8 cellular contexts compared by ENCODE assay signal in genomic region chr17:42436401-42436800, GRCh38. TPM values are rescaled to one million over a fixed set of nuclear protein-coding genes. Genes with fewer than 3 reads are reported as not detected.
A peak's percentile ranks its signal among the peaks of the same experiment; 100 is the strongest.
DNase-seq lines count a peak whose midpoint lies in the region; ATAC-seq, FAIRE-seq and TF ChIP-seq lines count a peak whose summit lies in the region.

No MANE protein-coding gene starts in this region.

- ATAC-seq in left ventricle myocardium superior = peak; percentile 96

- no peak for FAIRE-seq in kidney (lab: Jason Lieb, UNC)

- intact Hi-C loops in left ventricle myocardium superior (cut with micrococcal nuclease) = no loop called here
- intact Hi-C loops in kidney (cut with DNase I) = no loop called here

- DNase-seq in GM04503 (ENCODE audit: low read depth) (peak; percentile 97), astrocyte of the hippocampus (ENCODE audit: low read depth, low spot score) (peak; percentile 71), left ventricle myocardium superior (no peak), smooth muscle cell of the brain vasculature (ENCODE audit: low read depth, low spot score) (peak; percentile 89), T-helper 2 cell (no peak), kidney (no peak), NCI-H2227 treated with DMSO at 0.1 percent for 48 hours (lab: John Stamatoyannopoulos, UW) (no peak)
- DNase-seq in activated CD8-positive, alpha-beta memory T cell treated with anti-CD3 and anti-CD28 coated beads, Interleukin-2, amount 50 U/mL, for 4 hours = no peak

- no peaks in the 10 kb centered on the region for H3K36me3 ChIP-seq in kidney (ENCODE audit: control insufficient read depth in 1 of 2, insufficient read depth in 2 of 2, low read length in 2 of 2)

- no peak overlapping the region for H3K9ac ChIP-seq in kidney (ENCODE audit: low read length in 2 of 2)

- no peak for TF ChIP-seq CTCF in kidney (IDR thresholded peaks at IDR 0.05; ENCODE audit: borderline replicate concordance, extremely low read depth, insufficient read depth)

- H3K27ac ChIP-seq in kidney (ENCODE audit: low read depth in 2 of 2, low read length in 2 of 2) = no peak overlapping the region

- H3K4me1 ChIP-seq in kidney (ENCODE audit: control insufficient read depth in 1 of 2, insufficient read depth in 1 of 2, low read depth in 1 of 2, low read length in 2 of 2) = peaks cover 0 to under 1% of the 10 kb centered on the region in 2 donors

- no peak overlapping the region for H3K4me3 ChIP-seq in kidney (ENCODE audit: low read length in 2 of 2)

- no peaks in the 10 kb centered on the region for H3K9me3 ChIP-seq in kidney (ENCODE audit: control insufficient read depth in 1 of 2, low read length in 2 of 2)

RNA-seq across cellular contexts. Expression of gene CAVIN1, which starts 13.3 kb away (rescaled TPM):
- total RNA-seq in left ventricle myocardium superior (216 TPM), kidney (204 TPM)
- polyA plus RNA-seq in kidney (ENCODE audit: insufficient read depth, low read depth, low replicate concordance) = 67.1 TPM

RNA-seq across cellular contexts. Expression of gene ATP6V0A1, which starts 22.3 kb away (rescaled TPM):
- 33.2 TPM for total RNA-seq in left ventricle myocardium superior
- total RNA-seq in kidney = 110 TPM
- polyA plus RNA-seq in kidney (ENCODE audit: insufficient read depth, low read depth, low replicate concordance) = 108 TPM

RNA-seq across cellular contexts. Expression of gene STAT3, which starts 48.2 kb away (rescaled TPM):
- 146 TPM for total RNA-seq in left ventricle myocardium superior
- total RNA-seq in kidney = 327 TPM
- polyA plus RNA-seq in kidney (ENCODE audit: insufficient read depth, low read depth, low replicate concordance) = 55.6 TPM

Comparison
In these comparisons a context has a peak if more than half of its experiments do, and no peak if none do; other contexts are left out.
1. DNase-seq: peak in GM04503 (single experiment), astrocyte of the hippocampus (single experiment) and smooth muscle cell of the brain vasculature (single experiment); none in left ventricle myocardium superior (single experiment), T-helper 2 cell (0 of 5), activated CD8-positive, alpha-beta memory T cell treated with anti-CD3 and anti-CD28 coated beads, Interleukin-2, amount 50 U/mL, for 4 hours (single experiment), kidney (single experiment) and NCI-H2227 treated with DMSO at 0.1 percent for 48 hours (single experiment).